1 cellular context compared by ENCODE assay signal in the genomic region with DNA sequence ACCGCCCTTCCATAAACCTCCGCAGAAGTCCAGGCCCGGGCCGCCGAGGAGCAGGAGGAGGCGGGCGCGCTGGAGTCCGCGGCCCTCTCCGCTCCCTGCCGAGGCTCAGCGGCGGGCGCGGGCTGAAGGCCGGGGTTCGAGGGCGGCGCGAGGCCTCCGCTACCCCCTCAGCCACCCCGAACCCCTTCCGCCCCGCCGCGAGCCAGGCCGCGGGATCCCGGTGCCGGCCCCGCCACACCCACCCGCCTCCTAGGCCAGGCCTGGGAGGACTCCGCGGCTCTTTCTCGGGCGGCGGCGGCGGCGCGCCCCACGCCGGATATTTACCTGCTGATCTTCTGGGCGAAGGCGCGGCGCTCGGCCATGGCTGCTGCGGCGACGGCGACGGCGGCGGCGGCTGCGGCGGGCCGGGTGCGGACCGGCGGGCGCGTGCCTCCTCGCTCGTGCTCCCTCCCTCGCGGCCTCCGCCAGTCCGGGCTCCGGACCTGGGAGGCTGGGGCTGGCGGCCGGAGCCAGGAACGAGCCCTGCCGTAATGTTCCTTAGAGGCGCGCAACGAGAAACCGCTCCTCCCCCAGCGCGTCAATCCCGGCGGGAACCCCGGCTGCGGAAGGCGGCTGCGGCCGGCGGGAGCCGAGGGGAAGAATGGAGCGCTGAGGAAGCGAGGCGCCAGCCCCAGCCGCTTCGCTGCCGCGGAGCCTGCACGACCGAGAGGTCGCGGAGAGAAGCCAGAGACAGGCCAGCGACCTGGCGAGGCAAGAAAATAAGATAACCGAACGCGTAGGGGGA.
TF ChIP-seq lines count a peak whose summit lies in the region.

Gene DOCK7, minus strand, starts transcription at position 484 of the 784 bp plus-strand sequence. Its CDS starts 122 bp downstream, at position 362.

TF ChIP-seq in WTC11, 78 proteins besides CTCF, POLR2A, EP300 and RAD21 (continued from another document and continues in another):
- TF ChIP-seq, protein P1, sequence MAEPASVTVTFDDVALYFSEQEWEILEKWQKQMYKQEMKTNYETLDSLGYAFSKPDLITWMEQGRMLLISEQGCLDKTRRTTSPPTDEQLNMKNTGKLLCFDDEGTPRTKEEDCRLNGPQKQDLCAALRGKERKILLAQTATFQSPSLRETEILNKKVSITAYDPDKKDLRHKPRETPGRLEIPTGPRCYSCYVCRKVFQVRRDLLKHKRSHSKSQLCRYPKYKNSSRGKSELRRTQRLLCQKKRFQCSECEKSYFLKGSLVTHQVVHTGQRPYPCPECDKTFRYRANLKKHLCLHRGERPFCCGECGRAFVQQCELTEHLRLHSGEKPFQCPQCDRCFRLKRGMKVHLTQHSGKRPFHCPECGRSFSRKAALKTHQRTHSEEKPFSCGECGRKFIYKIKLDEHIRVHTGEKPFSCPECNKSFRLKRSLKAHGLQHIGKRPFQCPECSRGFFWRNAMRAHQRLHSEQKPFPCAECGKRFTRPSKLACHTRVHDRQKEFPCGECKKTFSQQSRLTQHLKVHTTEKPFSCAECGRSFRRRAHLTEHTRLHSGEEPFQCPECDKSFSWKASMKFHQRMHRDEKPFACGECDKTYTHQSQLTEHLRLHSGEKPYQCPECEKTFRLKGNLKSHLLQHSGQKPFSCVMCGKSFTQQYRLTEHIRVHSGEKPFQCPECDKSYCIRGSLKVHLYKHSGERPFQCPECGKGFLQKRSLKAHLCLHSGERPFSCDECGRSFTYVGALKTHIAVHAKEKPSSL (CRISPR knock-in tag; conservative IDR thresholded peaks at IDR 0.05) = no peak
- no peak for TF ChIP-seq PRRX2 (CRISPR knock-in tag; IDR thresholded peaks at IDR 0.05)
- peak; percentile 52; the same call in 1 of the 2 replicates for TF ChIP-seq GTF2I (CRISPR knock-in tag; conservative IDR thresholded peaks at IDR 0.05)
- TF ChIP-seq ZNF671 (CRISPR knock-in tag; IDR thresholded peaks at IDR 0.05) = no peak
- no peak for TF ChIP-seq EMX1 (CRISPR knock-in tag; IDR thresholded peaks at IDR 0.05)
- TF ChIP-seq, protein P2, sequence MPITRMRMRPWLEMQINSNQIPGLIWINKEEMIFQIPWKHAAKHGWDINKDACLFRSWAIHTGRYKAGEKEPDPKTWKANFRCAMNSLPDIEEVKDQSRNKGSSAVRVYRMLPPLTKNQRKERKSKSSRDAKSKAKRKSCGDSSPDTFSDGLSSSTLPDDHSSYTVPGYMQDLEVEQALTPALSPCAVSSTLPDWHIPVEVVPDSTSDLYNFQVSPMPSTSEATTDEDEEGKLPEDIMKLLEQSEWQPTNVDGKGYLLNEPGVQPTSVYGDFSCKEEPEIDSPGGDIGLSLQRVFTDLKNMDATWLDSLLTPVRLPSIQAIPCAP (CRISPR knock-in tag; IDR thresholded peaks at IDR 0.05) = no peak
- 0 out of 2 replicates have a peak, but pooled peaks have one; percentile 49 for TF ChIP-seq JUN (CRISPR knock-in tag; IDR thresholded peaks at IDR 0.05)
- peak; percentile 46; the same call in 1 of the 2 replicates for TF ChIP-seq ZNF281 (CRISPR knock-in tag; IDR thresholded peaks at IDR 0.05)
- TF ChIP-seq HMGXB4 (CRISPR knock-in tag; IDR thresholded peaks at IDR 0.05) = peak; percentile 89
- TF ChIP-seq ATF1 (CRISPR knock-in tag; IDR thresholded peaks at IDR 0.05) = no peak
- TF ChIP-seq ATF3 (CRISPR knock-in tag; conservative IDR thresholded peaks at IDR 0.05) = no peak
- TF ChIP-seq SP1 (CRISPR knock-in tag; conservative IDR thresholded peaks at IDR 0.05) = peak; percentile 68
- TF ChIP-seq, protein P3, sequence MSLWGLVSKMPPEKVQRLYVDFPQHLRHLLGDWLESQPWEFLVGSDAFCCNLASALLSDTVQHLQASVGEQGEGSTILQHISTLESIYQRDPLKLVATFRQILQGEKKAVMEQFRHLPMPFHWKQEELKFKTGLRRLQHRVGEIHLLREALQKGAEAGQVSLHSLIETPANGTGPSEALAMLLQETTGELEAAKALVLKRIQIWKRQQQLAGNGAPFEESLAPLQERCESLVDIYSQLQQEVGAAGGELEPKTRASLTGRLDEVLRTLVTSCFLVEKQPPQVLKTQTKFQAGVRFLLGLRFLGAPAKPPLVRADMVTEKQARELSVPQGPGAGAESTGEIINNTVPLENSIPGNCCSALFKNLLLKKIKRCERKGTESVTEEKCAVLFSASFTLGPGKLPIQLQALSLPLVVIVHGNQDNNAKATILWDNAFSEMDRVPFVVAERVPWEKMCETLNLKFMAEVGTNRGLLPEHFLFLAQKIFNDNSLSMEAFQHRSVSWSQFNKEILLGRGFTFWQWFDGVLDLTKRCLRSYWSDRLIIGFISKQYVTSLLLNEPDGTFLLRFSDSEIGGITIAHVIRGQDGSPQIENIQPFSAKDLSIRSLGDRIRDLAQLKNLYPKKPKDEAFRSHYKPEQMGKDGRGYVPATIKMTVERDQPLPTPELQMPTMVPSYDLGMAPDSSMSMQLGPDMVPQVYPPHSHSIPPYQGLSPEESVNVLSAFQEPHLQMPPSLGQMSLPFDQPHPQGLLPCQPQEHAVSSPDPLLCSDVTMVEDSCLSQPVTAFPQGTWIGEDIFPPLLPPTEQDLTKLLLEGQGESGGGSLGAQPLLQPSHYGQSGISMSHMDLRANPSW (CRISPR knock-in tag; conservative IDR thresholded peaks at IDR 0.05; ENCODE audit: low read depth) = no peak; the same call in 1 of the 2 replicates
- 0 out of 2 replicates have a peak, but pooled peaks have one; percentile 20 for TF ChIP-seq TEAD4 (CRISPR knock-in tag; IDR thresholded peaks at IDR 0.05)
- TF ChIP-seq, protein P4, sequence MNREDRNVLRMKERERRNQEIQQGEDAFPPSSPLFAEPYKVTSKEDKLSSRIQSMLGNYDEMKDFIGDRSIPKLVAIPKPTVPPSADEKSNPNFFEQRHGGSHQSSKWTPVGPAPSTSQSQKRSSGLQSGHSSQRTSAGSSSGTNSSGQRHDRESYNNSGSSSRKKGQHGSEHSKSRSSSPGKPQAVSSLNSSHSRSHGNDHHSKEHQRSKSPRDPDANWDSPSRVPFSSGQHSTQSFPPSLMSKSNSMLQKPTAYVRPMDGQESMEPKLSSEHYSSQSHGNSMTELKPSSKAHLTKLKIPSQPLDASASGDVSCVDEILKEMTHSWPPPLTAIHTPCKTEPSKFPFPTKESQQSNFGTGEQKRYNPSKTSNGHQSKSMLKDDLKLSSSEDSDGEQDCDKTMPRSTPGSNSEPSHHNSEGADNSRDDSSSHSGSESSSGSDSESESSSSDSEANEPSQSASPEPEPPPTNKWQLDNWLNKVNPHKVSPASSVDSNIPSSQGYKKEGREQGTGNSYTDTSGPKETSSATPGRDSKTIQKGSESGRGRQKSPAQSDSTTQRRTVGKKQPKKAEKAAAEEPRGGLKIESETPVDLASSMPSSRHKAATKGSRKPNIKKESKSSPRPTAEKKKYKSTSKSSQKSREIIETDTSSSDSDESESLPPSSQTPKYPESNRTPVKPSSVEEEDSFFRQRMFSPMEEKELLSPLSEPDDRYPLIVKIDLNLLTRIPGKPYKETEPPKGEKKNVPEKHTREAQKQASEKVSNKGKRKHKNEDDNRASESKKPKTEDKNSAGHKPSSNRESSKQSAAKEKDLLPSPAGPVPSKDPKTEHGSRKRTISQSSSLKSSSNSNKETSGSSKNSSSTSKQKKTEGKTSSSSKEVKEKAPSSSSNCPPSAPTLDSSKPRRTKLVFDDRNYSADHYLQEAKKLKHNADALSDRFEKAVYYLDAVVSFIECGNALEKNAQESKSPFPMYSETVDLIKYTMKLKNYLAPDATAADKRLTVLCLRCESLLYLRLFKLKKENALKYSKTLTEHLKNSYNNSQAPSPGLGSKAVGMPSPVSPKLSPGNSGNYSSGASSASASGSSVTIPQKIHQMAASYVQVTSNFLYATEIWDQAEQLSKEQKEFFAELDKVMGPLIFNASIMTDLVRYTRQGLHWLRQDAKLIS (CRISPR knock-in tag; IDR thresholded peaks at IDR 0.05; ENCODE audit: borderline replicate concordance) = 0 out of 2 replicates have a peak, but pooled peaks have one; percentile 79
- TF ChIP-seq FOXP1 (CRISPR knock-in tag; IDR thresholded peaks at IDR 0.05; ENCODE audit: borderline replicate concordance) = peak; percentile 88; the same call in 1 of the 2 replicates
- TF ChIP-seq ZMAT4 (CRISPR knock-in tag; IDR thresholded peaks at IDR 0.05) = no peak
- peak; percentile 75; the same call in 1 of the 2 replicates for TF ChIP-seq TP53 (CRISPR knock-in tag; IDR thresholded peaks at IDR 0.05)
- peak; percentile 49; the same call in 1 of the 2 replicates for TF ChIP-seq GABPB1 (CRISPR knock-in tag; IDR thresholded peaks at IDR 0.05)
- TF ChIP-seq JAZF1 (CRISPR knock-in tag; IDR thresholded peaks at IDR 0.05) = no peak
- no peak; the same call in 1 of the 2 replicates for TF ChIP-seq E2F4 (CRISPR knock-in tag; IDR thresholded peaks at IDR 0.05; ENCODE audit: borderline replicate concordance, low read depth)
- TF ChIP-seq, protein P5, sequence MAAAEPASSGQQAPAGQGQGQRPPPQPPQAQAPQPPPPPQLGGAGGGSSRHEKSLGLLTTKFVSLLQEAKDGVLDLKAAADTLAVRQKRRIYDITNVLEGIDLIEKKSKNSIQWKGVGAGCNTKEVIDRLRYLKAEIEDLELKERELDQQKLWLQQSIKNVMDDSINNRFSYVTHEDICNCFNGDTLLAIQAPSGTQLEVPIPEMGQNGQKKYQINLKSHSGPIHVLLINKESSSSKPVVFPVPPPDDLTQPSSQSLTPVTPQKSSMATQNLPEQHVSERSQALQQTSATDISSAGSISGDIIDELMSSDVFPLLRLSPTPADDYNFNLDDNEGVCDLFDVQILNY (CRISPR knock-in tag; IDR thresholded peaks at IDR 0.05) = peak; percentile 89
- no peak for TF ChIP-seq MXD4 (CRISPR knock-in tag; IDR thresholded peaks at IDR 0.05; ENCODE audit: borderline replicate concordance)
- 0 out of 2 replicates have a peak, but pooled peaks have one; percentile 37 for TF ChIP-seq E2F1 (CRISPR knock-in tag; IDR thresholded peaks at IDR 0.05)
- TF ChIP-seq, protein P6, sequence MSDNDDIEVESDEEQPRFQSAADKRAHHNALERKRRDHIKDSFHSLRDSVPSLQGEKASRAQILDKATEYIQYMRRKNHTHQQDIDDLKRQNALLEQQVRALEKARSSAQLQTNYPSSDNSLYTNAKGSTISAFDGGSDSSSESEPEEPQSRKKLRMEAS (CRISPR knock-in tag; IDR thresholded peaks at IDR 0.05) = peak; percentile 75; the same call in 1 of the 2 replicates
- peak; percentile 43; the same call in 1 of the 2 replicates for TF ChIP-seq ZBTB21 (CRISPR knock-in tag; IDR thresholded peaks at IDR 0.05; ENCODE audit: borderline replicate concordance)
- no peak for TF ChIP-seq ZNF232 (CRISPR knock-in tag; IDR thresholded peaks at IDR 0.05)
- peak; percentile 80 for TF ChIP-seq FOXK1 (CRISPR knock-in tag; IDR thresholded peaks at IDR 0.05)
- TF ChIP-seq NR1H2 (CRISPR knock-in tag; IDR thresholded peaks at IDR 0.05) = no peak
- no peak for TF ChIP-seq MLX (CRISPR knock-in tag; IDR thresholded peaks at IDR 0.05)
- no peak for TF ChIP-seq ELF4 (CRISPR knock-in tag; IDR thresholded peaks at IDR 0.05; ENCODE audit: low read depth)
